ENCODE assay signal across 8 cellular contexts in genomic region chr4:16794816-16795445, GRCh38.
DNase-seq lines count a peak whose midpoint lies in the region; ATAC-seq and TF ChIP-seq lines count a peak whose summit lies in the region.

No MANE protein-coding gene starts in this region.

- DNase-seq in CMK (ENCODE audit: low read depth) = peak; percentile 11
- peak; percentile 26 for DNase-seq in RPMI7951 (ENCODE audit: low read depth)
- DNase-seq in chondrocyte (ENCODE audit: low spot score) = no peak
- peak; percentile 81 for DNase-seq in testis
- DNase-seq in sigmoid colon = no peak
- no peak for DNase-seq in NCI-H2107 treated with DMSO at 0.1 percent for 48 hours (lab: John Stamatoyannopoulos, UW; ENCODE audit: unreplicated experiment)

- peaks cover 0 to 6% (median 1%) of the 10 kb centered on the region in 4 donors for H3K4me1 ChIP-seq in liver (ENCODE audit: control insufficient read depth in 4 of 4, insufficient read depth in 4 of 4, low read length in 3 of 4)
- no peaks in the 10 kb centered on the region for H3K4me1 ChIP-seq in testis
- H3K4me1 ChIP-seq in sigmoid colon = no peaks in the 10 kb centered on the region

- H3K36me3 Mint-ChIP-seq in chondrocyte (ENCODE audit: low read depth) = no peaks in the 10 kb centered on the region

- H3K4me1 Mint-ChIP-seq in chondrocyte (ENCODE audit: low read depth) = peaks cover 2% of the 10 kb centered on the region

- no peaks in the 10 kb centered on the region for H3K9me3 ChIP-seq in liver (ENCODE audit: control insufficient read depth in 4 of 4, low read length in 3 of 4)
- no peaks in the 10 kb centered on the region for H3K9me3 ChIP-seq in testis
- H3K9me3 ChIP-seq in sigmoid colon = no peaks in the 10 kb centered on the region

- H3K4me3 ChIP-seq in liver (ENCODE audit: low read depth in 1 of 3, low read length in 3 of 3) = no peak overlapping the region
- no peak overlapping the region for H3K4me3 ChIP-seq in testis
- no peak overlapping the region for H3K4me3 ChIP-seq in sigmoid colon

- H3K9me3 Mint-ChIP-seq in chondrocyte (ENCODE audit: low read depth) = no peaks in the 10 kb centered on the region

- TF ChIP-seq RAD21 in liver (IDR thresholded peaks at IDR 0.05) = peak; percentile 100

- no peak overlapping the region for H3K4me3 Mint-ChIP-seq in chondrocyte (ENCODE audit: unreplicated experiment)

- no peaks in the 10 kb centered on the region for H3K36me3 ChIP-seq in liver (ENCODE audit: control insufficient read depth in 4 of 4, insufficient read depth in 3 of 4, low read depth in 1 of 4, low read length in 3 of 4)
- no peaks in the 10 kb centered on the region for H3K36me3 ChIP-seq in testis (ENCODE audit: low read depth, missing control alignments)
- no peaks in the 10 kb centered on the region for H3K36me3 ChIP-seq in sigmoid colon

- TF ChIP-seq POLR2A in testis (IDR thresholded peaks at IDR 0.05) = no peak
- no peak for TF ChIP-seq POLR2A in sigmoid colon (IDR thresholded peaks at IDR 0.05)

- H3K27ac ChIP-seq in liver (ENCODE audit: low read depth in 1 of 2, low read length in 2 of 2) (no peak overlapping the region), testis (no peak overlapping the region), sigmoid colon (no peak overlapping the region)

- peak; percentile 76 for ATAC-seq in GM21390 (IDR thresholded peaks at IDR 0.05; ENCODE audit: unreplicated experiment)

- peak; percentile 89 for TF ChIP-seq CTCF in chondrocyte (IDR thresholded peaks at IDR 0.05)
- TF ChIP-seq CTCF in liver (IDR thresholded peaks at IDR 0.05; ENCODE audit: low read depth, low read length, missing input control) = peak; percentile 96
- TF ChIP-seq CTCF in testis (IDR thresholded peaks at IDR 0.05) = peak; percentile 30 to 79 (median 56)
- TF ChIP-seq CTCF in sigmoid colon (IDR thresholded peaks at IDR 0.05) = peak in 1 of 4 experiments; percentile 50

- H3K9ac ChIP-seq in liver (ENCODE audit: low read depth in 1 of 2, low read length in 2 of 2) = no peak overlapping the region

- WGBS in liver = 35% methylated on average over 9 of the region's 9 CpGs
- 38 to 42% methylated on average over 9 of the region's 9 CpGs for WGBS in testis, 2 donors
- 39 to 47% methylated on average over 9 of the region's 9 CpGs for WGBS in sigmoid colon, 2 donors

- H3K27me3 ChIP-seq in liver (ENCODE audit: control insufficient read depth in 4 of 4, insufficient read depth in 4 of 4, low read length in 3 of 4) (no peaks in the 10 kb centered on the region), testis (no peaks in the 10 kb centered on the region), sigmoid colon (no peaks in the 10 kb centered on the region)

- intact Hi-C loops in testis (cut with DNase I; ENCODE audit: low total_unique reads) = no loop called here
- intact Hi-C loops in sigmoid colon (cut with DNase I) = no loop called here

- no peak overlapping the region for H3K27ac Mint-ChIP-seq in chondrocyte (ENCODE audit: unreplicated experiment)

- no peak for TF ChIP-seq EP300 in sigmoid colon (IDR thresholded peaks at IDR 0.05)

- H3K27me3 Mint-ChIP-seq in chondrocyte (ENCODE audit: low read depth) = no peaks in the 10 kb centered on the region

TF ChIP-seq in liver, 16 proteins besides CTCF, POLR2A, EP300 and RAD21:
- TF ChIP-seq JUND (IDR thresholded peaks at IDR 0.05) (peak in 1 of 2 donors; percentile 38), YY1 (IDR thresholded peaks at IDR 0.05) (peak; percentile 42), GABPA (IDR thresholded peaks at IDR 0.05 in 1 of 2, conservative IDR thresholded peaks at IDR 0.05 in 1 of 2) (no peak), HNF4A (conservative IDR thresholded peaks at IDR 0.05) (peak; percentile 55 to 60), SP1 (IDR thresholded peaks at IDR 0.05) (no peak), FOXA2 (IDR thresholded peaks at IDR 0.05) (peak; percentile 76), TAF1 (conservative IDR thresholded peaks at IDR 0.05) (no peak), REST (IDR thresholded peaks at IDR 0.05) (peak; percentile 23), RXRA (IDR thresholded peaks at IDR 0.05) (peak; percentile 60 to 65), NR2F2 (IDR thresholded peaks at IDR 0.05) (no peak), HNF4G (IDR thresholded peaks at IDR 0.05) (no peak), EGR1 (IDR thresholded peaks at IDR 0.05; ENCODE audit: low read depth in 2 of 2) (peak in 1 of 2 donors; percentile 28), FOXA1 (IDR thresholded peaks at IDR 0.05) (peak; percentile 41), ZBTB33 (IDR thresholded peaks at IDR 0.05) (no peak)
- TF ChIP-seq, protein P1, sequence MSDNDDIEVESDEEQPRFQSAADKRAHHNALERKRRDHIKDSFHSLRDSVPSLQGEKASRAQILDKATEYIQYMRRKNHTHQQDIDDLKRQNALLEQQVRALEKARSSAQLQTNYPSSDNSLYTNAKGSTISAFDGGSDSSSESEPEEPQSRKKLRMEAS (IDR thresholded peaks at IDR 0.05) = peak; percentile 33
- TF ChIP-seq, protein P2, sequence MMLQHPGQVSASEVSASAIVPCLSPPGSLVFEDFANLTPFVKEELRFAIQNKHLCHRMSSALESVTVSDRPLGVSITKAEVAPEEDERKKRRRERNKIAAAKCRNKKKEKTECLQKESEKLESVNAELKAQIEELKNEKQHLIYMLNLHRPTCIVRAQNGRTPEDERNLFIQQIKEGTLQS (IDR thresholded peaks at IDR 0.05) = no peak

Comparison
In these comparisons a context has a peak if more than half of its experiments do, and no peak if none do; other contexts are left out.
1. DNase-seq: peak in CMK (single experiment), RPMI7951 (single experiment) and testis (single experiment); none in chondrocyte (single experiment), sigmoid colon (single experiment) and NCI-H2107 treated with DMSO at 0.1 percent for 48 hours (single experiment).